Comparison of ENCODE assay signal across 15 cellular contexts in genomic region chr1:230350208-230350921, GRCh38.
A peak's percentile ranks its signal among the peaks of the same experiment; 100 is the strongest.
DNase-seq lines count a peak whose midpoint lies in the region; TF ChIP-seq lines count a peak whose summit lies in the region.
"Had no signal": no experiment of that assay in that cellular context is flagged by ENCODE, and none has a peak within 500 bp of the region (broad histone marks: within the 10 kb centered on the region; RNA-seq: fewer than 3 reads in every experiment).

No MANE protein-coding gene starts in this region.

- H3K9ac ChIP-seq in liver (ENCODE audit: low read depth in 1 of 2, low read length in 2 of 2) = no peak overlapping the region

- peak in 2 of 6 experiments; percentile 6 to 20 for TF ChIP-seq CTCF in adrenal gland (IDR thresholded peaks at IDR 0.05)
- peak; percentile 10 for TF ChIP-seq CTCF in liver (IDR thresholded peaks at IDR 0.05; ENCODE audit: low read depth, low read length, missing input control)
- TF ChIP-seq CTCF in GM13977 (IDR thresholded peaks at IDR 0.05; ENCODE audit: extremely low read depth, insufficient read depth, missing control alignments) = no peak

- DNase-seq in A172 (ENCODE audit: low spot score) (peak; percentile 71), H4 (ENCODE audit: low spot score) (peak; percentile 40), adrenal gland (peak; percentile 55 to 85 (median 79)), NCI-H2029 treated with DMSO at 0.1 percent for 48 hours (lab: John Stamatoyannopoulos, UW) (no peak), DMS153 treated with DMSO at 0.1 percent for 48 hours (lab: John Stamatoyannopoulos, UW; ENCODE audit: unreplicated experiment) (no peak), SKM-1 treated with dmso at 0.1 percent for 144 hours (lab: John Stamatoyannopoulos, UW; ENCODE audit: unreplicated experiment) (no peak), GM13977 (ENCODE audit: low spot score) (no peak)
- DNase-seq: activated CD8-positive, alpha-beta T cell treated with anti-CD3 and anti-CD28 coated beads, Interleukin-2, amount 10 ng/mL, durations not matched to agents 7 days and 5 days; Kasumi-1; NCI-H187; NCI-H510A treated with DMSO at 0.1 percent for 48 hours; T-cell; WERI-Rb-1 had no signal

- H3K4me3 ChIP-seq in adrenal gland (no peak overlapping the region), liver (ENCODE audit: low read depth in 1 of 3, low read length in 3 of 3) (no peak overlapping the region)

- 69 to 80% (median 73%) methylated on average over 10 to 13 of the region's 13 CpGs for WGBS in adrenal gland, 4 donors
- 81% methylated on average over 13 of the region's 13 CpGs for WGBS in liver

- H3K27ac ChIP-seq in adrenal gland (peak overlapping the region in 2 of 5 donors; percentile 1 to 68), liver (ENCODE audit: low read depth in 1 of 2, low read length in 2 of 2) (peak overlapping the region; percentile 44 to 63)
- H3K27ac ChIP-seq: HL-60, WERI-Rb-1 had no signal

- H3K4me1 ChIP-seq in adrenal gland (replicated peaks in 1 of 2) = peaks cover 33 to 35% of the 10 kb centered on the region in 2 donors
- peaks cover 9 to 42% (median 31%) of the 10 kb centered on the region in 4 donors for H3K4me1 ChIP-seq in liver (ENCODE audit: control insufficient read depth in 4 of 4, insufficient read depth in 4 of 4, low read length in 3 of 4)

- TF ChIP-seq RAD21 in liver (IDR thresholded peaks at IDR 0.05) = peak in 1 of 2 donors; percentile 27

- H3K9me3 ChIP-seq in adrenal gland (replicated peaks in 1 of 3) (no peaks in the 10 kb centered on the region), liver (ENCODE audit: control insufficient read depth in 4 of 4, low read length in 3 of 4) (no peaks in the 10 kb centered on the region)

- no peaks in the 10 kb centered on the region for H3K27me3 ChIP-seq in adrenal gland
- no peaks in the 10 kb centered on the region for H3K27me3 ChIP-seq in liver (ENCODE audit: control insufficient read depth in 4 of 4, insufficient read depth in 4 of 4, low read length in 3 of 4)

- in situ Hi-C loops in GM13977 (cut with MboI; ENCODE audit: low pct_unique_long_range_greater_than_20kb, low sequenced_read_pairs, unreplicated experiment) = no loop called here

- H3K36me3 ChIP-seq in adrenal gland (replicated peaks in 1 of 2) = no peaks in the 10 kb centered on the region
- peaks cover 0 to 2% (median 0%) of the 10 kb centered on the region in 4 donors for H3K36me3 ChIP-seq in liver (ENCODE audit: control insufficient read depth in 4 of 4, insufficient read depth in 3 of 4, low read depth in 1 of 4, low read length in 3 of 4)

- no peak for TF ChIP-seq POLR2A in adrenal gland (IDR thresholded peaks at IDR 0.05)

- intact Hi-C loops in adrenal gland (cut with DNase I) = no loop called here

TF ChIP-seq in liver, 16 proteins besides CTCF, POLR2A, EP300 and RAD21:
- peak; percentile 40 for TF ChIP-seq HNF4G (IDR thresholded peaks at IDR 0.05)
- TF ChIP-seq YY1 (IDR thresholded peaks at IDR 0.05) = peak; percentile 21
- peak; percentile 11 to 43 for TF ChIP-seq RXRA (IDR thresholded peaks at IDR 0.05)
- no peak for TF ChIP-seq NR2F2 (IDR thresholded peaks at IDR 0.05)
- peak; percentile 32 for TF ChIP-seq SP1 (IDR thresholded peaks at IDR 0.05)
- TF ChIP-seq HNF4A (conservative IDR thresholded peaks at IDR 0.05) = peak; percentile 39 to 66
- no peak for TF ChIP-seq EGR1 (IDR thresholded peaks at IDR 0.05; ENCODE audit: low read depth in 2 of 2)
- peak; percentile 62 for TF ChIP-seq MAX (IDR thresholded peaks at IDR 0.05)
- TF ChIP-seq JUND (IDR thresholded peaks at IDR 0.05) = no peak

Comparison
In these comparisons a context has a peak if more than half of its experiments do, and no peak if none do; other contexts are left out.
1. DNase-seq: peak in A172 (single experiment), H4 (single experiment) and adrenal gland (7 of 7); none in NCI-H2029 treated with DMSO at 0.1 percent for 48 hours (single experiment), DMS153 treated with DMSO at 0.1 percent for 48 hours (single experiment), SKM-1 treated with dmso at 0.1 percent for 144 hours (single experiment) and GM13977 (single experiment).